In genomic region chr22:33537059-33537458, GRCh38 we compare ENCODE assay signal across 15 cellular contexts.
"Had no signal": no experiment of that assay in that cellular context is flagged by ENCODE, and none has a peak within 500 bp of the region (broad histone marks: within the 10 kb centered on the region; RNA-seq: fewer than 3 reads in every experiment).

No MANE protein-coding gene starts in this region.

- H3K27ac ChIP-seq: left lung, neutrophil, thyroid gland had no signal

- H3K36me3 ChIP-seq: esophagus squamous epithelium, left lung, neutrophil, thyroid gland, upper lobe of left lung, uterus had no signal

- H3K4me1 Mint-ChIP-seq: naive thymus-derived CD8-positive, alpha-beta T cell had no signal

- ATAC-seq: left lung; mucosa of descending colon; naive thymus-derived CD8-positive, alpha-beta T cell had no signal

- H3K27ac Mint-ChIP-seq: naive thymus-derived CD8-positive, alpha-beta T cell had no signal

- DNase-seq: effector memory CD4-positive, alpha-beta T cell; esophagus squamous epithelium; foreskin fibroblast; head of caudate nucleus; left lung; mucosa of descending colon; naive thymus-derived CD8-positive, alpha-beta T cell; posterior cingulate gyrus; stimulated activated CD4-positive, alpha-beta T cell treated with anti-CD3 and anti-CD28 coated beads, Interleukin-2, amount 100 ng/mL, for 48 hours; stimulated activated naive CD4-positive, alpha-beta T cell treated with Interleukin-2 at 50 U/mL for 16 hours; thyroid gland; upper lobe of left lung; uterus had no signal

- H3K4me1 ChIP-seq: left lung had no signal

- H3K4me3 Mint-ChIP-seq: naive thymus-derived CD8-positive, alpha-beta T cell had no signal

- H3K9me3 ChIP-seq: esophagus squamous epithelium, left lung, mucosa of descending colon, neutrophil, thyroid gland, upper lobe of left lung, uterus had no signal

- H3K27me3 ChIP-seq: esophagus squamous epithelium, left lung, neutrophil, thyroid gland, upper lobe of left lung, uterus had no signal

- H3K4me3 ChIP-seq: esophagus squamous epithelium, left lung, mucosa of descending colon, smooth muscle cell, thyroid gland, upper lobe of left lung, uterus had no signal
